1 cellular context compared by ENCODE assay signal in genomic region chr11:36463781-36464180, GRCh38.
TF ChIP-seq lines count a peak whose summit lies in the region.

No MANE protein-coding gene starts in this region.

TF ChIP-seq in IMR-90, 13 proteins besides CTCF, POLR2A, EP300 and RAD21:
- no peak for TF ChIP-seq ELK1 (IDR thresholded peaks at IDR 0.05; ENCODE audit: borderline replicate concordance, low read depth, low read length)
- no peak for TF ChIP-seq CEBPB (IDR thresholded peaks at IDR 0.05; ENCODE audit: low read depth, low read length)
- no peak for TF ChIP-seq MXI1 (IDR thresholded peaks at IDR 0.05; ENCODE audit: borderline replicate concordance, low read depth, low read length)
- TF ChIP-seq FOS (IDR thresholded peaks at IDR 0.05; ENCODE audit: low read depth, low read length) = no peak
- TF ChIP-seq MAFK (IDR thresholded peaks at IDR 0.05; ENCODE audit: low read depth, low read length) = no peak
- TF ChIP-seq CHD1 (IDR thresholded peaks at IDR 0.05; ENCODE audit: low read depth, low read length) = no peak
- no peak for TF ChIP-seq MAZ (IDR thresholded peaks at IDR 0.05; ENCODE audit: borderline replicate concordance, low read depth, low read length)
- TF ChIP-seq, protein P1, sequence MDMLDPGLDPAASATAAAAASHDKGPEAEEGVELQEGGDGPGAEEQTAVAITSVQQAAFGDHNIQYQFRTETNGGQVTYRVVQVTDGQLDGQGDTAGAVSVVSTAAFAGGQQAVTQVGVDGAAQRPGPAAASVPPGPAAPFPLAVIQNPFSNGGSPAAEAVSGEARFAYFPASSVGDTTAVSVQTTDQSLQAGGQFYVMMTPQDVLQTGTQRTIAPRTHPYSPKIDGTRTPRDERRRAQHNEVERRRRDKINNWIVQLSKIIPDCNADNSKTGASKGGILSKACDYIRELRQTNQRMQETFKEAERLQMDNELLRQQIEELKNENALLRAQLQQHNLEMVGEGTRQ (IDR thresholded peaks at IDR 0.05; ENCODE audit: low read depth, low read length) = no peak
- no peak for TF ChIP-seq NFE2L2 (IDR thresholded peaks at IDR 0.05; ENCODE audit: low read depth, low read length)
- TF ChIP-seq RCOR1 (IDR thresholded peaks at IDR 0.05; ENCODE audit: insufficient replicate concordance, low read length) = no peak
- no peak for TF ChIP-seq SMC3 (IDR thresholded peaks at IDR 0.05; ENCODE audit: low read depth, low read length)
- TF ChIP-seq BHLHE40 (IDR thresholded peaks at IDR 0.05; ENCODE audit: low read depth, low read length) = no peak
- no peak for TF ChIP-seq RFX5 (IDR thresholded peaks at IDR 0.05; ENCODE audit: low read depth, low read length)
